Comparison of ENCODE assay signal across 8 cellular contexts in genomic region chr11:33700425-33701271, GRCh38. TPM values are rescaled to one million over a fixed set of nuclear protein-coding genes. Genes with fewer than 3 reads are reported as not detected.
A peak's percentile ranks its signal among the peaks of the same experiment; 100 is the strongest.
DNase-seq lines count a peak whose midpoint lies in the region; TF ChIP-seq lines count a peak whose summit lies in the region.

Gene C11orf91, minus strand, starts transcription at chr11:33700826. Its CDS starts 86 bp downstream, at chr11:33700740.

- H3K27me3 Mint-ChIP-seq in HFFc6 (ENCODE audit: insufficient read depth), result peaks cover 7% of the 10 kb centered on the region

- peaks cover 77% of the 10 kb centered on the region for H3K4me1 Mint-ChIP-seq in HFFc6 (ENCODE audit: low read depth)

- H3K36me3 Mint-ChIP-seq in HFFc6 (ENCODE audit: low read depth), result peaks cover 5% of the 10 kb centered on the region; the same call in 1 of the 2 replicates

- H3K27ac ChIP-seq in substantia nigra (ENCODE audit: low read depth, low read length, poor library complexity, severe bottlenecking), result peak within 1 kb of the TSS; percentile 73

- H3K27ac Mint-ChIP-seq in HFFc6, result peak within 1 kb of the TSS; percentile 96

- H3K4me3 Mint-ChIP-seq in HFFc6, result peak within 1 kb of the TSS; percentile 90

- DNase-seq in GM04504 (ENCODE audit: low read depth) (peak; percentile 91), HFFc6 (peak; percentile 85), NAMALWA (ENCODE audit: low spot score) (peak; percentile 93), SK-N-DZ (ENCODE audit: low spot score) (peak; percentile 96), germinal center (ENCODE audit: low spot score) (peak; percentile 96), non-pigmented ciliary epithelial cell (ENCODE audit: low read depth) (peak; percentile 71), substantia nigra (lab: John Stamatoyannopoulos, UW) (peak; percentile 42 to 100 (median 86))
- peak; percentile 93 for DNase-seq in activated naive CD4-positive, alpha-beta T cell treated with anti-CD3 and anti-CD28 coated beads, Interleukin-2, amount 50 U/mL, for 16 hours

- TF ChIP-seq CTCF in HFFc6 (IDR thresholded peaks at IDR 0.05), result no peak

- no peaks in the 10 kb centered on the region for H3K9me3 Mint-ChIP-seq in HFFc6

RNA-seq across cellular contexts. Expression of gene C11orf91, which starts in this region (rescaled TPM):
- total RNA-seq in HFFc6 (2021; fragmentation: NEBNext Ultra II Directional; extraction: Animal tissue kit (Norgen Biotek cat#: 25700)), result under 1 TPM in 4 of 6 experiments, not detected in 2; 0.59 to 0.65 (median 0.60) TPM
- not detected in 2 replicates for polyA plus RNA-seq in SK-N-DZ (2014; cell fraction: cytosol; rRNA removed)
- not detected in 2 replicates for polyA plus RNA-seq in SK-N-DZ (2014; cell fraction: nucleus; rRNA removed)

Comparison
In these comparisons a context has a peak if more than half of its experiments do, and no peak if none do; other contexts are left out.
1. Peak in every context shown above with its lines: DNase-seq and H3K27ac ChIP-seq.
2. Peak in DNase-seq in HFFc6; RNA of the gene not detected or under 1 TPM.